21 cellular contexts compared by ENCODE assay signal in the genomic region with DNA sequence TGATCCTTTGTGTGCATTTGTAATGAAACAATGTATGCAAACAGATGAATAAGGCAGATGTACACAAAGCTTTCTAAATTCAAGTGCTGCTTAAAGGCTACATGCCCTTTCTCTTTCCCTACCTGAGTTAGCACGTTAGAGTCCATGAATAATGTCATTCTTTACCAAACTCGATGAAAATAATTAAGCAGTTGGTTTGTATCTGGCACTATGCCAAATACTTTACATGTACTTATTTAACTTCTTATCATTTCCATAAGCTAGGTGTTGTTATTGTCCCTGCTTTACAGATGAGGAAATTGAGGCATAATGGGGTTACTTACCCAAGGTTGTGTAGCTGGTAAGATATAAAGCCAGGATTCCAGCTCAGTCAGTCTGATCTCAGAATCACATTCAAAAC. TPM values are rescaled to one million over a fixed set of nuclear protein-coding genes. Genes with fewer than 3 reads are reported as not detected.
DNase-seq lines count a peak whose midpoint lies in the region; ATAC-seq, FAIRE-seq and TF ChIP-seq lines count a peak whose summit lies in the region.
"Had no signal": no experiment of that assay in that cellular context is flagged by ENCODE, and none has a peak within 500 bp of the region (broad histone marks: within the 10 kb centered on the region; RNA-seq: fewer than 3 reads in every experiment).

No MANE protein-coding gene starts in this region.

- H3K9ac ChIP-seq in SK-N-MC (ENCODE audit: insufficient read length), result no peak overlapping the region

- H3K4me1 Mint-ChIP-seq in activated T-cell treated with anti-CD3 and anti-CD28 coated beads, Interleukin-2, amount 50 U/mL, for 72 hours (ENCODE audit: low read depth), result peaks cover 75% of the 10 kb centered on the region
- H3K4me1 Mint-ChIP-seq in activated naive CD8-positive, alpha-beta T cell treated with anti-CD3 and anti-CD28 coated beads, Interleukin-2, amount 50 U/mL, for 24 hours, result peaks cover 74% of the 10 kb centered on the region
- H3K4me1 Mint-ChIP-seq in WTC11, result peaks cover 2% of the 10 kb centered on the region; the same call in 1 of the 2 replicates
- H3K4me1 Mint-ChIP-seq: brain had no signal

- WGBS in small intestine, 3 donors, result 32 to 51% (median 38%) methylated on average over 2 of the region's 2 CpGs

- no peak for ATAC-seq in activated T-cell treated with anti-CD3 and anti-CD28 coated beads, Interleukin-2, amount 50 U/mL, for 72 hours (replicated peaks in 1 of 2)
- ATAC-seq in activated naive CD8-positive, alpha-beta T cell treated with anti-CD3 and anti-CD28 coated beads, Interleukin-2, amount 50 U/mL, for 24 hours, result no peak
- ATAC-seq in GM18868 (IDR thresholded peaks at IDR 0.05; ENCODE audit: unreplicated experiment), result no peak
- no peak for ATAC-seq in WTC11
- ATAC-seq: heart right ventricle had no signal

- no peak for FAIRE-seq in small intestine (lab: Jason Lieb, UNC)
- FAIRE-seq: colon, endometrium had no signal

- CTCF ChIA-PET in WTC11 (lab: Charles Lee), result interaction anchor here (1.6 kb wide), 1 partner anchor 127 kb away, joined by 3 read pairs; no protein-coding TSS in a partner anchor

- H3K36me3 Mint-ChIP-seq in activated T-cell treated with anti-CD3 and anti-CD28 coated beads, Interleukin-2, amount 50 U/mL, for 72 hours (ENCODE audit: insufficient read depth in 2 of 2), result peaks cover 16 to 38% of the 10 kb centered on the region in 2 donors
- peaks cover 61% of the 10 kb centered on the region for H3K36me3 Mint-ChIP-seq in activated naive CD8-positive, alpha-beta T cell treated with anti-CD3 and anti-CD28 coated beads, Interleukin-2, amount 50 U/mL, for 24 hours (ENCODE audit: low read depth)
- H3K36me3 Mint-ChIP-seq in WTC11, result peaks cover 3% of the 10 kb centered on the region; the same call in 1 of the 2 replicates
- H3K36me3 Mint-ChIP-seq: brain had no signal

- H3K27ac ChIP-seq in SK-N-MC, result no peak overlapping the region
- peak overlapping the region; percentile 32 to 63 for H3K27ac ChIP-seq in small intestine (ENCODE audit: low read depth in 1 of 2, low read length in 1 of 2)
- no peak overlapping the region for H3K27ac ChIP-seq in SJCRH30
- H3K27ac ChIP-seq: left ventricle myocardium inferior, thyroid gland had no signal

- H3K27ac Mint-ChIP-seq in activated T-cell treated with anti-CD3 and anti-CD28 coated beads, Interleukin-2, amount 50 U/mL, for 72 hours, result peak overlapping the region; percentile 97
- peak overlapping the region; percentile 98 for H3K27ac Mint-ChIP-seq in activated naive CD8-positive, alpha-beta T cell treated with anti-CD3 and anti-CD28 coated beads, Interleukin-2, amount 50 U/mL, for 24 hours
- no peak overlapping the region for H3K27ac Mint-ChIP-seq in WTC11
- H3K27ac Mint-ChIP-seq: brain had no signal

- H3K9me3 Mint-ChIP-seq in activated T-cell treated with anti-CD3 and anti-CD28 coated beads, Interleukin-2, amount 50 U/mL, for 72 hours, result no peaks in the 10 kb centered on the region
- H3K9me3 Mint-ChIP-seq in activated naive CD8-positive, alpha-beta T cell treated with anti-CD3 and anti-CD28 coated beads, Interleukin-2, amount 50 U/mL, for 24 hours, result peaks cover 13% of the 10 kb centered on the region
- no peaks in the 10 kb centered on the region for H3K9me3 Mint-ChIP-seq in WTC11
- H3K9me3 Mint-ChIP-seq: brain had no signal

- no peaks in the 10 kb centered on the region for H3K4me1 ChIP-seq in small intestine (ENCODE audit: control insufficient read depth in 2 of 2, insufficient read depth in 1 of 2, low read depth in 1 of 2, low read length in 1 of 2)
- H3K4me1 ChIP-seq in SJCRH30, result no peaks in the 10 kb centered on the region
- H3K4me1 ChIP-seq: left ventricle myocardium inferior, thyroid gland had no signal

- H3K4me3 ChIP-seq in SK-N-MC (no peak overlapping the region), small intestine (ENCODE audit: low read depth in 1 of 2, low read length in 2 of 2) (peak overlapping the region in 1 of 2 donors; percentile 30), SJCRH30 (no peak overlapping the region)
- H3K4me3 ChIP-seq: left ventricle myocardium inferior, thyroid gland had no signal

- H3K9me3 ChIP-seq in SK-N-MC (ENCODE audit: low read depth, low read length) (no peaks in the 10 kb centered on the region), small intestine (ENCODE audit: control insufficient read depth, low read depth) (no peaks in the 10 kb centered on the region), SJCRH30 (replicated peaks) (no peaks in the 10 kb centered on the region)
- H3K9me3 ChIP-seq: heart right ventricle, left ventricle myocardium inferior, thyroid gland had no signal

- POLR2A ChIA-PET in WTC11 (lab: Charles Lee), result no interaction called here

- no peaks in the 10 kb centered on the region for H3K27me3 Mint-ChIP-seq in activated T-cell treated with anti-CD3 and anti-CD28 coated beads, Interleukin-2, amount 50 U/mL, for 72 hours (ENCODE audit: low read depth)
- peaks cover 2% of the 10 kb centered on the region for H3K27me3 Mint-ChIP-seq in activated naive CD8-positive, alpha-beta T cell treated with anti-CD3 and anti-CD28 coated beads, Interleukin-2, amount 50 U/mL, for 24 hours
- no peaks in the 10 kb centered on the region for H3K27me3 Mint-ChIP-seq in WTC11 (ENCODE audit: low read depth)

- no peak for DNase-seq in activated T-cell treated with anti-CD3 and anti-CD28 coated beads, Interleukin-2, amount 50 U/mL, for 72 hours
- no peak for DNase-seq in activated T-cell treated with anti-CD3 and anti-CD28 coated beads, Interleukin-2, amount 50 U/mL, for 48 hours
- DNase-seq in SK-N-MC (ENCODE audit: low read depth, low spot score) (peak; percentile 8), small intestine (no peak), WTC11 (ENCODE audit: low spot score) (no peak), SJCRH30 (no peak)
- DNase-seq in activated naive CD8-positive, alpha-beta T cell treated with anti-CD3 and anti-CD28 coated beads, Interleukin-2, amount 50 U/mL, for 24 hours, result no peak
- DNase-seq: activated CD8-positive, alpha-beta memory T cell treated with anti-CD3 and anti-CD28 coated beads for 24 hours; activated gamma-delta T cell treated with Interleukin-2 at 50 U/mL for 16 hours; heart right ventricle; KBM-7; left ventricle myocardium inferior; NCI-H1930; NCI-H510A treated with DMSO at 0.1 percent for 48 hours; stimulated activated CD4-positive, alpha-beta T cell treated with anti-CD3 and anti-CD28 coated beads, Interleukin-15, amount 100 ng/mL, for 24 hours; SW 1271; thyroid gland had no signal

- H3K4me3 Mint-ChIP-seq in activated T-cell treated with anti-CD3 and anti-CD28 coated beads, Interleukin-2, amount 50 U/mL, for 72 hours, result peak overlapping the region; percentile 85 to 97
- peak overlapping the region; percentile 89 for H3K4me3 Mint-ChIP-seq in activated naive CD8-positive, alpha-beta T cell treated with anti-CD3 and anti-CD28 coated beads, Interleukin-2, amount 50 U/mL, for 24 hours
- H3K4me3 Mint-ChIP-seq in WTC11, result no peak overlapping the region
- H3K4me3 Mint-ChIP-seq: brain had no signal

- H3K36me3 ChIP-seq in SK-N-MC (ENCODE audit: insufficient read depth, low read length), result no peaks in the 10 kb centered on the region
- H3K36me3 ChIP-seq in small intestine (ENCODE audit: control insufficient read depth in 2 of 2, insufficient read depth in 2 of 2, low read length in 2 of 2), result peaks cover 0 to 2% of the 10 kb centered on the region in 2 donors
- no peaks in the 10 kb centered on the region for H3K36me3 ChIP-seq in SJCRH30
- H3K36me3 ChIP-seq: heart right ventricle, left ventricle myocardium inferior, thyroid gland had no signal

- no peak for TF ChIP-seq CTCF in WTC11 (IDR thresholded peaks at IDR 0.05)

- H3K27me3 ChIP-seq in small intestine (ENCODE audit: control insufficient read depth in 2 of 2, insufficient read depth in 2 of 2, low read length in 2 of 2) (no peaks in the 10 kb centered on the region), SJCRH30 (0 out of 2 replicates have a peak, but pooled peaks cover 7% of the 10 kb centered on the region)
- H3K27me3 ChIP-seq: heart right ventricle, thyroid gland had no signal

TF ChIP-seq in WTC11, 78 proteins besides CTCF, POLR2A, EP300 and RAD21 (continues in another document):
- TF ChIP-seq ELF4 (CRISPR knock-in tag; IDR thresholded peaks at IDR 0.05; ENCODE audit: low read depth) (no peak), SOX15 (CRISPR knock-in tag; IDR thresholded peaks at IDR 0.05) (no peak), NFATC4 (CRISPR knock-in tag; IDR thresholded peaks at IDR 0.05) (no peak), ZNF121 (CRISPR knock-in tag; IDR thresholded peaks at IDR 0.05) (no peak), TEAD1 (CRISPR knock-in tag; IDR thresholded peaks at IDR 0.05) (no peak), KAT7 (CRISPR knock-in tag; IDR thresholded peaks at IDR 0.05; ENCODE audit: borderline replicate concordance) (no peak), ZNF317 (CRISPR knock-in tag; IDR thresholded peaks at IDR 0.05; ENCODE audit: borderline replicate concordance, low read depth) (no peak)
- TF ChIP-seq, protein P1, sequence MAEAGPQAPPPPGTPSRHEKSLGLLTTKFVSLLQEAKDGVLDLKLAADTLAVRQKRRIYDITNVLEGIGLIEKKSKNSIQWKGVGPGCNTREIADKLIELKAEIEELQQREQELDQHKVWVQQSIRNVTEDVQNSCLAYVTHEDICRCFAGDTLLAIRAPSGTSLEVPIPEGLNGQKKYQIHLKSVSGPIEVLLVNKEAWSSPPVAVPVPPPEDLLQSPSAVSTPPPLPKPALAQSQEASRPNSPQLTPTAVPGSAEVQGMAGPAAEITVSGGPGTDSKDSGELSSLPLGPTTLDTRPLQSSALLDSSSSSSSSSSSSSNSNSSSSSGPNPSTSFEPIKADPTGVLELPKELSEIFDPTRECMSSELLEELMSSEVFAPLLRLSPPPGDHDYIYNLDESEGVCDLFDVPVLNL (CRISPR knock-in tag; IDR thresholded peaks at IDR 0.05; ENCODE audit: borderline replicate concordance, low read depth), result no peak
- TF ChIP-seq, protein P2, sequence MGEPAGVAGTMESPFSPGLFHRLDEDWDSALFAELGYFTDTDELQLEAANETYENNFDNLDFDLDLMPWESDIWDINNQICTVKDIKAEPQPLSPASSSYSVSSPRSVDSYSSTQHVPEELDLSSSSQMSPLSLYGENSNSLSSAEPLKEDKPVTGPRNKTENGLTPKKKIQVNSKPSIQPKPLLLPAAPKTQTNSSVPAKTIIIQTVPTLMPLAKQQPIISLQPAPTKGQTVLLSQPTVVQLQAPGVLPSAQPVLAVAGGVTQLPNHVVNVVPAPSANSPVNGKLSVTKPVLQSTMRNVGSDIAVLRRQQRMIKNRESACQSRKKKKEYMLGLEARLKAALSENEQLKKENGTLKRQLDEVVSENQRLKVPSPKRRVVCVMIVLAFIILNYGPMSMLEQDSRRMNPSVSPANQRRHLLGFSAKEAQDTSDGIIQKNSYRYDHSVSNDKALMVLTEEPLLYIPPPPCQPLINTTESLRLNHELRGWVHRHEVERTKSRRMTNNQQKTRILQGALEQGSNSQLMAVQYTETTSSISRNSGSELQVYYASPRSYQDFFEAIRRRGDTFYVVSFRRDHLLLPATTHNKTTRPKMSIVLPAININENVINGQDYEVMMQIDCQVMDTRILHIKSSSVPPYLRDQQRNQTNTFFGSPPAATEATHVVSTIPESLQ (CRISPR knock-in tag; IDR thresholded peaks at IDR 0.05), result no peak

RNA-seq across cellular contexts. Expression of a gene that starts 2.4 kb away (rescaled TPM):
- total RNA-seq in activated T-cell treated with anti-CD3 and anti-CD28 coated beads, Interleukin-2, amount 50 U/mL, for 72 hours, result 100 to 1,000 TPM in 1 of 2 donors, 10 to 100 TPM in 1; 83.7 to 101 TPM
- polyA plus RNA-seq in small intestine, result 1 to 10 TPM; 1.6 to 3.5 (median 2.4) TPM
- 0.17 to 0.32 TPM in 2 of 3 replicates, not detected in the other for total RNA-seq in WTC11 (2021)
- total RNA-seq in SJCRH30 (2014; rRNA removed; shearing (Covaris generic)), result not detected in 2 replicates
- total RNA-seq: left ventricle myocardium inferior had no signal

Comparison
In these comparisons a context has a peak if more than half of its experiments do, and no peak if none do; other contexts are left out.
1. H3K27ac ChIP-seq: peak in small intestine (2 of 2); none in SK-N-MC (single experiment) and SJCRH30 (single experiment).
2. RNA of a gene that starts 2.4 kb away (total RNA-seq): 83.7 to 101 TPM in activated T-cell treated with anti-CD3 and anti-CD28 coated beads, Interleukin-2, amount 50 U/mL, for 72 hours; 0.17 to 0.32 TPM in WTC11 and not detected in SJCRH30; every median in the first group is over 10 times any median in the second.